ENCODE assay signal across 11 cellular contexts in genomic region chr4:27018076-27018475, GRCh38.
"Had no signal": no experiment of that assay in that cellular context is flagged by ENCODE, and none has a peak within 500 bp of the region (broad histone marks: within the 10 kb centered on the region; RNA-seq: fewer than 3 reads in every experiment).

No MANE protein-coding gene starts in this region.

- H3K27ac ChIP-seq: adrenal gland, left lung, thoracic aorta had no signal

- H3K4me3 ChIP-seq: adrenal gland, left lung, thoracic aorta had no signal

- H3K4me3 Mint-ChIP-seq: activated CD4-positive, alpha-beta memory T cell treated with anti-CD3 and anti-CD28 coated beads for 36 hours; activated T-helper 1 cell treated with anti-CD3 and anti-CD28 coated beads, Interleukin-12 subunit alpha, Interleukin-12 subunit beta, Interleukin-2, Interleukin-4 antibody, amounts not matched to agents 30 ng/mL and 10 ng/mL and 1 ng/mL, durations not matched to agents 14 hours and 24 hours and 36 hours; T-helper 2 cell treated with Interferon-gamma antibody and Interleukin-4, amounts not matched to agents 5 μg/mL and 100 μg/mL, for 36 hours had no signal

- H3K27ac Mint-ChIP-seq: activated T-helper 1 cell treated with anti-CD3 and anti-CD28 coated beads, Interleukin-12 subunit alpha, Interleukin-12 subunit beta, Interleukin-2, Interleukin-4 antibody, amounts not matched to agents 30 ng/mL and 10 ng/mL and 1 ng/mL, durations not matched to agents 14 hours and 24 hours and 36 hours; T-helper 2 cell treated with Interferon-gamma antibody and Interleukin-4, amounts not matched to agents 5 μg/mL and 100 μg/mL, for 36 hours had no signal

- H3K4me1 ChIP-seq: adrenal gland, left lung had no signal

- H3K27me3 ChIP-seq: adrenal gland, left lung had no signal

- ATAC-seq: left lung had no signal

- H3K27me3 Mint-ChIP-seq: activated CD4-positive, alpha-beta memory T cell treated with anti-CD3 and anti-CD28 coated beads for 36 hours had no signal

- DNase-seq: activated CD4-positive, alpha-beta memory T cell treated with anti-CD3 and anti-CD28 coated beads for 36 hours; activated CD8-positive, alpha-beta memory T cell treated with anti-CD3 and anti-CD28 coated beads, Interleukin-2, amount 50 U/mL, for 4 hours; adrenal gland; effector CD4-positive, alpha-beta T cell; hypothalamus; midbrain; retina had no signal

- H3K9me3 ChIP-seq: adrenal gland, left lung, thoracic aorta had no signal

- H3K9me3 Mint-ChIP-seq: activated T-helper 1 cell treated with anti-CD3 and anti-CD28 coated beads, Interleukin-12 subunit alpha, Interleukin-12 subunit beta, Interleukin-2, Interleukin-4 antibody, amounts not matched to agents 30 ng/mL and 10 ng/mL and 1 ng/mL, durations not matched to agents 14 hours and 24 hours and 36 hours had no signal
